24 cellular contexts compared by ENCODE assay signal in the genomic region with DNA sequence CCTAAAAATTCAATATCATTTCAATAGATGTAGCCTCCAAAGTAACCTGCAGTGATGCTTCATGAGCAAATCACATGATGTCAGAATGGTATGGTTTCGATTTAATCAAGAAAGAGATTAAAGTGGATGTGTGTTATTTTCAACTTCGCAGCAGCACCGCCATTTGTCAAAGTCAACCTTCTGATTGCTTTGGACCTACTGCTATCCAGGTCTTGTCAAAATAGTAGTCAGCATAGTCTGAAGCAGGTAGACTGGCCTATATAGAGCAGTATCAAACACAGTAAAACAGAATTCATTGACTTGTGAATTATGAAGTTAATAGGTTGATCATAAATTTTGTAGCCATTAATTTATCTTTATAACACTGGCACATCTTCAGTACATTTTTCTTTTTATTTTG.
DNase-seq lines count a peak whose midpoint lies in the region; FAIRE-seq and TF ChIP-seq lines count a peak whose summit lies in the region.
"Had no signal": no experiment of that assay in that cellular context is flagged by ENCODE, and none has a peak within 500 bp of the region (broad histone marks: within the 10 kb centered on the region; RNA-seq: fewer than 3 reads in every experiment).

No MANE protein-coding gene starts in this region.

- peak; percentile 66 for FAIRE-seq in H54 (lab: Jason Lieb, UNC)
- FAIRE-seq: GM19239, islet of Langerhans had no signal

- DNase-seq in H54 (ENCODE audit: insufficient read length, low spot score) (no peak), NCI-H146 (lab: John Stamatoyannopoulos, UW) (peak; percentile 83), NCI-H748 (lab: John Stamatoyannopoulos, UW; ENCODE audit: unreplicated experiment) (peak; percentile 52), left kidney (ENCODE audit: low read depth, low spot score) (peak; percentile 47), mesenteric fat pad (ENCODE audit: low spot score) (no peak), NCI-H446 treated with DMSO at 0.1 percent for 48 hours (lab: John Stamatoyannopoulos, UW) (no peak)
- DNase-seq in stimulated activated CD4-positive, alpha-beta T cell treated with anti-CD3 and anti-CD28 coated beads, Interleukin-2, amount 100 ng/mL, for 24 hours: no peak
- DNase-seq: activated gamma-delta T cell; activated T-cell treated with anti-CD3 and anti-CD28 coated beads, Interleukin-2, amount 50 U/mL, for 24 hours; BE2C; CD8-positive, alpha-beta T cell; colonic mucosa; effector memory CD4-positive, alpha-beta T cell; H9; left ventricle myocardium inferior; MM.1S; naive B cell; NCI-H187; nucleus accumbens; OCI-M1; stimulated activated CD4-positive, alpha-beta T cell treated with anti-CD3 and anti-CD28 coated beads, Interleukin-2, amount 100 ng/mL, for 48 hours; tibial artery had no signal

- no peak for TF ChIP-seq POLR2A in H54 (IDR thresholded peaks at IDR 0.05; ENCODE audit: low read depth, low read length)

Comparison
In these comparisons a context has a peak if more than half of its experiments do, and no peak if none do; other contexts are left out.
1. DNase-seq: peak in NCI-H146 (single experiment), NCI-H748 (single experiment) and left kidney (single experiment); none in H54 (single experiment), mesenteric fat pad (single experiment), NCI-H446 treated with DMSO at 0.1 percent for 48 hours (single experiment) and stimulated activated CD4-positive, alpha-beta T cell treated with anti-CD3 and anti-CD28 coated beads, Interleukin-2, amount 100 ng/mL, for 24 hours (0 of 2).